Comparison of ENCODE assay signal across 2 cellular contexts in the genomic region with DNA sequence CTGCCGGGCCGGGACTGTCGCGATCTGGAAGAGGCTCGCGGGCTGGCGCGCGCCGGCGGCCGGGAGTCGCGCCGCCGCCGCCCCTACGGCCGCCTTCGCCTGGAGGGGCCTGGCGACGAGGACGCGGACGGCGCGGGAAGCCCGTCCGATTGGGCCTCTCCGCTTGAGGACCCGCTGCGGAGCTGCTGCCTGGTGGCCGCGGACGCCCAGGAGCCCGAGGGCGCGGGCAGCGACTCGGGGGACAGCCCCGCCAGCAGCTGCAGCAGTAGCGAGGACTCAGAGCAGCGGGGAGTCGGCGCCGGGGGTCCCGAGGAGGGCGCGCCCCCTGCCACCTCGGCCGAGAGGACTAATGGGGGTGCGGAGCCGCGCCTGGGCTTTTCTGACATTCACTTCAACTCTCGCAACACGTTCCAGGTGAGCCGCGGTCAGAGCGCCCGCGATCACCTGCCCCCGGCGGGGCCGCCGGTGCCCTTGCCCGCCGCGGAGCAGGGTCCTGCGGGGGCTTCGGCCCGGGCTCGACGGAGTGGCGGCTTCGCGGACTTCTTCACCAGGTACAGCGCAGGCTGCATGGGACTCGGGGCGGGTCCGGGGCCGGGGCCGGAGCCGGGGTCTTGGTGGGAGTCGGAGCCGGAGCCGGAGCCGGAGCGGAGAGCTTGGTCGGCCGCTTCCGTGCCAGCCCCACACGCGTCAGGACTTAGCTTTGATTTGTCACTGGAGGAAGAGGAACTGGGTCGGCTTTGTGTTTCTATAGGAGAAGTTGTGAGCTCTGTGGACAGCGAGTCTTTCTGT.
A peak's percentile ranks its signal among the peaks of the same experiment; 100 is the strongest.
TF ChIP-seq lines count a peak whose summit lies in the region.

No MANE protein-coding gene starts in this region.

TF ChIP-seq in HEK293, 187 proteins besides CTCF, POLR2A, EP300 and RAD21 (continued from another document and continues in another):
- no peak for TF ChIP-seq ZNF311 (tag by site-specific recombination; IDR thresholded peaks at IDR 0.05; ENCODE audit: borderline replicate concordance)
- TF ChIP-seq ZNF391 (tag by site-specific recombination; IDR thresholded peaks at IDR 0.05; ENCODE audit: borderline replicate concordance, low read depth) = no peak
- no peak for TF ChIP-seq SETDB1 (IDR thresholded peaks at IDR 0.05; ENCODE audit: insufficient read length, low read length)
- TF ChIP-seq, protein P1, sequence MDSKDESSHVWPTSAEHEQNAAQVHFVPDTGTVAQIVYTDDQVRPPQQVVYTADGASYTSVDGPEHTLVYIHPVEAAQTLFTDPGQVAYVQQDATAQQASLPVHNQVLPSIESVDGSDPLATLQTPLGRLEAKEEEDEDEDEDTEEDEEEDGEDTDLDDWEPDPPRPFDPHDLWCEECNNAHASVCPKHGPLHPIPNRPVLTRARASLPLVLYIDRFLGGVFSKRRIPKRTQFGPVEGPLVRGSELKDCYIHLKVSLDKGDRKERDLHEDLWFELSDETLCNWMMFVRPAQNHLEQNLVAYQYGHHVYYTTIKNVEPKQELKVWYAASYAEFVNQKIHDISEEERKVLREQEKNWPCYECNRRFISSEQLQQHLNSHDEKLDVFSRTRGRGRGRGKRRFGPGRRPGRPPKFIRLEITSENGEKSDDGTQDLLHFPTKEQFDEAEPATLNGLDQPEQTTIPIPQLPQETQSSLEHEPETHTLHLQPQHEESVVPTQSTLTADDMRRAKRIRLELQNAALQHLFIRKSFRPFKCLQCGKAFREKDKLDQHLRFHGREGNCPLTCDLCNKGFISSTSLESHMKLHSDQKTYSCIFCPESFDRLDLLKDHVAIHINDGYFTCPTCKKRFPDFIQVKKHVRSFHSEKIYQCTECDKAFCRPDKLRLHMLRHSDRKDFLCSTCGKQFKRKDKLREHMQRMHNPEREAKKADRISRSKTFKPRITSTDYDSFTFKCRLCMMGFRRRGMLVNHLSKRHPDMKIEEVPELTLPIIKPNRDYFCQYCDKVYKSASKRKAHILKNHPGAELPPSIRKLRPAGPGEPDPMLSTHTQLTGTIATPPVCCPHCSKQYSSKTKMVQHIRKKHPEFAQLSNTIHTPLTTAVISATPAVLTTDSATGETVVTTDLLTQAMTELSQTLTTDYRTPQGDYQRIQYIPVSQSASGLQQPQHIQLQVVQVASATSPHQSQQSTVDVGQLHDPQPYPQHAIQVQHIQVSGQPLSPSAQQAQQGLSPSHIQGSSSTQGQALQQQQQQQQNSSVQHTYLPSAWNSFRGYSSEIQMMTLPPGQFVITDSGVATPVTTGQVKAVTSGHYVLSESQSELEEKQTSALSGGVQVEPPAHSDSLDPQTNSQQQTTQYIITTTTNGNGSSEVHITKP (tag by site-specific recombination; IDR thresholded peaks at IDR 0.05) = no peak
- no peak for TF ChIP-seq ZNF274 (IDR thresholded peaks at IDR 0.05; ENCODE audit: low read length)
- no peak for TF ChIP-seq ZNF274 (tag by site-specific recombination; IDR thresholded peaks at IDR 0.05; ENCODE audit: borderline replicate concordance)
- no peak for TF ChIP-seq IKZF3 (tag by site-specific recombination; IDR thresholded peaks at IDR 0.05)
- peak; percentile 70; the same call in 1 of the 2 replicates for TF ChIP-seq GFI1B (tag by site-specific recombination; IDR thresholded peaks at IDR 0.05)
- TF ChIP-seq HOXA7 (CRISPR knock-in tag; IDR thresholded peaks at IDR 0.05; ENCODE audit: borderline replicate concordance) = no peak
- no peak for TF ChIP-seq ZFP3 (tag by site-specific recombination; IDR thresholded peaks at IDR 0.05; ENCODE audit: low read depth)
- TF ChIP-seq ZNF585B (tag by site-specific recombination; IDR thresholded peaks at IDR 0.05) = no peak
- no peak for TF ChIP-seq ZNF514 (tag by site-specific recombination; IDR thresholded peaks at IDR 0.05)
- TF ChIP-seq OVOL3 (tag by site-specific recombination; IDR thresholded peaks at IDR 0.05) = no peak
- TF ChIP-seq ZNF214 (tag by site-specific recombination; IDR thresholded peaks at IDR 0.05; ENCODE audit: borderline replicate concordance) = no peak
- peak; percentile 78 for TF ChIP-seq GLIS2 (tag by site-specific recombination; IDR thresholded peaks at IDR 0.05)
- TF ChIP-seq, protein P2, sequence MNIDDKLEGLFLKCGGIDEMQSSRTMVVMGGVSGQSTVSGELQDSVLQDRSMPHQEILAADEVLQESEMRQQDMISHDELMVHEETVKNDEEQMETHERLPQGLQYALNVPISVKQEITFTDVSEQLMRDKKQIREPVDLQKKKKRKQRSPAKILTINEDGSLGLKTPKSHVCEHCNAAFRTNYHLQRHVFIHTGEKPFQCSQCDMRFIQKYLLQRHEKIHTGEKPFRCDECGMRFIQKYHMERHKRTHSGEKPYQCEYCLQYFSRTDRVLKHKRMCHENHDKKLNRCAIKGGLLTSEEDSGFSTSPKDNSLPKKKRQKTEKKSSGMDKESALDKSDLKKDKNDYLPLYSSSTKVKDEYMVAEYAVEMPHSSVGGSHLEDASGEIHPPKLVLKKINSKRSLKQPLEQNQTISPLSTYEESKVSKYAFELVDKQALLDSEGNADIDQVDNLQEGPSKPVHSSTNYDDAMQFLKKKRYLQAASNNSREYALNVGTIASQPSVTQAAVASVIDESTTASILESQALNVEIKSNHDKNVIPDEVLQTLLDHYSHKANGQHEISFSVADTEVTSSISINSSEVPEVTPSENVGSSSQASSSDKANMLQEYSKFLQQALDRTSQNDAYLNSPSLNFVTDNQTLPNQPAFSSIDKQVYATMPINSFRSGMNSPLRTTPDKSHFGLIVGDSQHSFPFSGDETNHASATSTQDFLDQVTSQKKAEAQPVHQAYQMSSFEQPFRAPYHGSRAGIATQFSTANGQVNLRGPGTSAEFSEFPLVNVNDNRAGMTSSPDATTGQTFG (tag by site-specific recombination; IDR thresholded peaks at IDR 0.05; ENCODE audit: borderline replicate concordance) = no peak
- no peak for TF ChIP-seq ZNF175 (tag by site-specific recombination; IDR thresholded peaks at IDR 0.05)
- no peak for TF ChIP-seq ZNF184 (tag by site-specific recombination; IDR thresholded peaks at IDR 0.05)
- no peak for TF ChIP-seq ZNF121 (tag by site-specific recombination; IDR thresholded peaks at IDR 0.05)
- TF ChIP-seq ZNF777 (tag by site-specific recombination; IDR thresholded peaks at IDR 0.05; ENCODE audit: borderline replicate concordance) = 0 out of 2 replicates have a peak, but pooled peaks have one; percentile 24
- TF ChIP-seq ZNF529 (tag by site-specific recombination; IDR thresholded peaks at IDR 0.05; ENCODE audit: insufficient replicate concordance) = no peak
- no peak for TF ChIP-seq ZNF266 (tag by site-specific recombination; IDR thresholded peaks at IDR 0.05; ENCODE audit: low read depth)
- no peak for TF ChIP-seq ZNF707 (tag by site-specific recombination; IDR thresholded peaks at IDR 0.05)
- TF ChIP-seq ZNF670 (tag by site-specific recombination; IDR thresholded peaks at IDR 0.05; ENCODE audit: low read depth) = no peak
- TF ChIP-seq, protein P3, sequence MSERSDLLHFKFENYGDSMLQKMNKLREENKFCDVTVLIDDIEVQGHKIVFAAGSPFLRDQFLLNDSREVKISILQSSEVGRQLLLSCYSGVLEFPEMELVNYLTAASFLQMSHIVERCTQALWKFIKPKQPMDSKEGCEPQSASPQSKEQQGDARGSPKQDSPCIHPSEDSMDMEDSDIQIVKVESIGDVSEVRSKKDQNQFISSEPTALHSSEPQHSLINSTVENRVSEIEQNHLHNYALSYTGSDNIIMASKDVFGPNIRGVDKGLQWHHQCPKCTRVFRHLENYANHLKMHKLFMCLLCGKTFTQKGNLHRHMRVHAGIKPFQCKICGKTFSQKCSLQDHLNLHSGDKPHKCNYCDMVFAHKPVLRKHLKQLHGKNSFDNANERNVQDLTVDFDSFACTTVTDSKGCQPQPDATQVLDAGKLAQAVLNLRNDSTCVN (tag by site-specific recombination; optimal IDR thresholded peaks at IDR 0.05) = peak; percentile 91
- TF ChIP-seq ZNF785 (tag by site-specific recombination; IDR thresholded peaks at IDR 0.05) = no peak
- no peak for TF ChIP-seq ZNF24 (tag by site-specific recombination; IDR thresholded peaks at IDR 0.05)

TF ChIP-seq in HepG2, 621 proteins besides CTCF, POLR2A, EP300 and RAD21 (continued from another document):
- TF ChIP-seq, protein P4, sequence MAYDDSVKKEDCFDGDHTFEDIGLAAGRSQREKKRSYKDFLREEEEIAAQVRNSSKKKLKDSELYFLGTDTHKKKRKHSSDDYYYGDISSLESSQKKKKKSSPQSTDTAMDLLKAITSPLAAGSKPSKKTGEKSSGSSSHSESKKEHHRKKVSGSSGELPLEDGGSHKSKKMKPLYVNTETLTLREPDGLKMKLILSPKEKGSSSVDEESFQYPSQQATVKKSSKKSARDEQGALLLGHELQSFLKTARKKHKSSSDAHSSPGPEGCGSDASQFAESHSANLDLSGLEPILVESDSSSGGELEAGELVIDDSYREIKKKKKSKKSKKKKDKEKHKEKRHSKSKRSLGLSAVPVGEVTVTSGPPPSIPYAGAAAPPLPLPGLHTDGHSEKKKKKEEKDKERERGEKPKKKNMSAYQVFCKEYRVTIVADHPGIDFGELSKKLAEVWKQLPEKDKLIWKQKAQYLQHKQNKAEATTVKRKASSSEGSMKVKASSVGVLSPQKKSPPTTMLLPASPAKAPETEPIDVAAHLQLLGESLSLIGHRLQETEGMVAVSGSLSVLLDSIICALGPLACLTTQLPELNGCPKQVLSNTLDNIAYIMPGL (CRISPR knock-in tag; IDR thresholded peaks at IDR 0.05; ENCODE audit: borderline replicate concordance in 1 of 2, low read depth in 1 of 2) = peak in 1 of 2 experiments; percentile 10; a peak in 1 of 4 replicates
- 0 out of 2 replicates have a peak, but pooled peaks have one; percentile 11 for TF ChIP-seq ZNF768 (CRISPR knock-in tag; IDR thresholded peaks at IDR 0.05)
